In genomic region chr10:103896225-103896624, GRCh38 we compare ENCODE assay signal across 10 cellular contexts. TPM values are rescaled to one million over a fixed set of nuclear protein-coding genes. Genes with fewer than 3 reads are reported as not detected.
DNase-seq lines count a peak whose midpoint lies in the region; ATAC-seq, FAIRE-seq and TF ChIP-seq lines count a peak whose summit lies in the region.
"Had no signal": no experiment of that assay in that cellular context is flagged by ENCODE, and none has a peak within 500 bp of the region (broad histone marks: within the 10 kb centered on the region; RNA-seq: fewer than 3 reads in every experiment).

No MANE protein-coding gene starts in this region.

- H3K9me3 Mint-ChIP-seq in activated CD4-positive, alpha-beta T cell treated with anti-CD3 and anti-CD28 coated beads for 36 hours (ENCODE audit: low read depth), result no peaks in the 10 kb centered on the region
- H3K9me3 Mint-ChIP-seq in activated naive CD8-positive, alpha-beta T cell treated with anti-CD3 and anti-CD28 coated beads, Interleukin-2, amount 50 U/mL, for 24 hours, result no peaks in the 10 kb centered on the region

- WGBS in testis, 2 donors, result 61 to 67% methylated on average over 5 of the region's 5 CpGs

- intact Hi-C loops in activated CD4-positive, alpha-beta T cell treated with anti-CD3 and anti-CD28 coated beads for 36 hours (cut with DNase I, micrococcal nuclease), result no loop called here
- intact Hi-C loops in testis (cut with DNase I; ENCODE audit: low total_unique reads), result no loop called here

- FAIRE-seq in islet of Langerhans (lab: Jason Lieb, UNC), result peak; percentile 43
- FAIRE-seq: colon had no signal

- peaks cover 21% of the 10 kb centered on the region for H3K4me1 ChIP-seq in testis

- H3K27me3 ChIP-seq in testis, result no peaks in the 10 kb centered on the region

- no peak for DNase-seq in activated CD4-positive, alpha-beta T cell treated with anti-CD3 and anti-CD28 coated beads for 36 hours
- DNase-seq in activated CD4-positive, alpha-beta T cell treated with anti-CD3 and anti-CD28 coated beads for 48 hours, result no peak
- no peak for DNase-seq in activated naive CD8-positive, alpha-beta T cell treated with anti-CD3 and anti-CD28 coated beads, Interleukin-2, amount 50 U/mL, for 24 hours
- DNase-seq in testis (no peak), G401 (ENCODE audit: low spot score) (no peak)
- DNase-seq: stimulated activated CD4-positive, alpha-beta T cell treated with anti-CD3 and anti-CD28 coated beads, Interleukin-2, amount 100 ng/mL, for 24 hours had no signal

- no peak for TF ChIP-seq CTCF in testis (IDR thresholded peaks at IDR 0.05)

- H3K4me3 Mint-ChIP-seq in activated CD4-positive, alpha-beta T cell treated with anti-CD3 and anti-CD28 coated beads for 36 hours, result no peak overlapping the region
- H3K4me3 Mint-ChIP-seq in activated naive CD8-positive, alpha-beta T cell treated with anti-CD3 and anti-CD28 coated beads, Interleukin-2, amount 50 U/mL, for 24 hours, result no peak overlapping the region

- peak overlapping the region; percentile 36 to 64 for H3K27ac ChIP-seq in testis

- peak overlapping the region; percentile 84 for H3K27ac Mint-ChIP-seq in activated CD4-positive, alpha-beta T cell treated with anti-CD3 and anti-CD28 coated beads for 36 hours
- H3K27ac Mint-ChIP-seq in activated naive CD8-positive, alpha-beta T cell treated with anti-CD3 and anti-CD28 coated beads, Interleukin-2, amount 50 U/mL, for 24 hours, result peak overlapping the region; percentile 38

- peaks cover 38% of the 10 kb centered on the region for H3K36me3 Mint-ChIP-seq in activated CD4-positive, alpha-beta T cell treated with anti-CD3 and anti-CD28 coated beads for 36 hours (ENCODE audit: low read depth)
- H3K36me3 Mint-ChIP-seq in activated naive CD8-positive, alpha-beta T cell treated with anti-CD3 and anti-CD28 coated beads, Interleukin-2, amount 50 U/mL, for 24 hours (ENCODE audit: low read depth), result peaks cover 24% of the 10 kb centered on the region

- no peak for TF ChIP-seq POLR2A in testis (IDR thresholded peaks at IDR 0.05)

- POLR2A ChIA-PET in activated CD4-positive, alpha-beta T cell treated with anti-CD3 and anti-CD28 coated beads for 36 hours (lab: Charles Lee), result no interaction called here

- CTCF ChIA-PET in activated CD4-positive, alpha-beta T cell treated with anti-CD3 and anti-CD28 coated beads for 36 hours (lab: Charles Lee), result no interaction called here

- H3K4me3 ChIP-seq in testis, result no peak overlapping the region

- H3K4me1 Mint-ChIP-seq in activated CD4-positive, alpha-beta T cell treated with anti-CD3 and anti-CD28 coated beads for 36 hours, result peaks cover 42% of the 10 kb centered on the region
- peaks cover 43% of the 10 kb centered on the region for H3K4me1 Mint-ChIP-seq in activated naive CD8-positive, alpha-beta T cell treated with anti-CD3 and anti-CD28 coated beads, Interleukin-2, amount 50 U/mL, for 24 hours

- no peaks in the 10 kb centered on the region for H3K27me3 Mint-ChIP-seq in activated CD4-positive, alpha-beta T cell treated with anti-CD3 and anti-CD28 coated beads for 36 hours
- no peaks in the 10 kb centered on the region for H3K27me3 Mint-ChIP-seq in activated naive CD8-positive, alpha-beta T cell treated with anti-CD3 and anti-CD28 coated beads, Interleukin-2, amount 50 U/mL, for 24 hours

- H3K36me3 ChIP-seq in testis (ENCODE audit: low read depth, missing control alignments), result no peaks in the 10 kb centered on the region

- ATAC-seq in activated CD4-positive, alpha-beta T cell treated with anti-CD3 and anti-CD28 coated beads for 36 hours, result no peak
- no peak for ATAC-seq in activated naive CD8-positive, alpha-beta T cell treated with anti-CD3 and anti-CD28 coated beads, Interleukin-2, amount 50 U/mL, for 24 hours
- no peak for ATAC-seq in GM21526 (IDR thresholded peaks at IDR 0.05; ENCODE audit: low FRiP score, unreplicated experiment)
- no peak for ATAC-seq in GM21447 (IDR thresholded peaks at IDR 0.05; ENCODE audit: unreplicated experiment)

- H3K9me3 ChIP-seq in testis, result no peaks in the 10 kb centered on the region

- in situ Hi-C loops in G401 (cut with HindIII; ENCODE audit: low sequenced_read_pairs), result no loop called here

RNA-seq across cellular contexts. Expression of gene STN1, which starts 21.8 kb away (rescaled TPM):
- 10 to 100 TPM; 34.4 to 37.4 TPM for total RNA-seq in activated CD4-positive, alpha-beta T cell treated with anti-CD3 and anti-CD28 coated beads for 36 hours
- total RNA-seq in testis, result 10 to 100 TPM; 48.2 to 50.5 TPM
- polyA plus RNA-seq in testis (ENCODE audit: insufficient read depth, low read depth, low replicate concordance), result 50.1 TPM
- total RNA-seq in G401 (2014; rRNA removed; shearing (Covaris generic)), result 24.1 and 28.7 TPM in 2 replicates

RNA-seq across cellular contexts. Expression of gene SH3PXD2A, which starts 40.8 kb away (rescaled TPM):
- total RNA-seq in activated CD4-positive, alpha-beta T cell treated with anti-CD3 and anti-CD28 coated beads for 36 hours, result 1 to 10 TPM; 6.7 to 7.7 TPM
- 10 to 100 TPM; 10.8 to 12.0 TPM for total RNA-seq in testis
- 12.1 TPM for polyA plus RNA-seq in testis (ENCODE audit: insufficient read depth, low read depth, low replicate concordance)
- total RNA-seq in G401 (2014; rRNA removed; shearing (Covaris generic)), result 11.0 and 19.1 TPM in 2 replicates
